ENCODE assay signal across 15 cellular contexts in the genomic region with DNA sequence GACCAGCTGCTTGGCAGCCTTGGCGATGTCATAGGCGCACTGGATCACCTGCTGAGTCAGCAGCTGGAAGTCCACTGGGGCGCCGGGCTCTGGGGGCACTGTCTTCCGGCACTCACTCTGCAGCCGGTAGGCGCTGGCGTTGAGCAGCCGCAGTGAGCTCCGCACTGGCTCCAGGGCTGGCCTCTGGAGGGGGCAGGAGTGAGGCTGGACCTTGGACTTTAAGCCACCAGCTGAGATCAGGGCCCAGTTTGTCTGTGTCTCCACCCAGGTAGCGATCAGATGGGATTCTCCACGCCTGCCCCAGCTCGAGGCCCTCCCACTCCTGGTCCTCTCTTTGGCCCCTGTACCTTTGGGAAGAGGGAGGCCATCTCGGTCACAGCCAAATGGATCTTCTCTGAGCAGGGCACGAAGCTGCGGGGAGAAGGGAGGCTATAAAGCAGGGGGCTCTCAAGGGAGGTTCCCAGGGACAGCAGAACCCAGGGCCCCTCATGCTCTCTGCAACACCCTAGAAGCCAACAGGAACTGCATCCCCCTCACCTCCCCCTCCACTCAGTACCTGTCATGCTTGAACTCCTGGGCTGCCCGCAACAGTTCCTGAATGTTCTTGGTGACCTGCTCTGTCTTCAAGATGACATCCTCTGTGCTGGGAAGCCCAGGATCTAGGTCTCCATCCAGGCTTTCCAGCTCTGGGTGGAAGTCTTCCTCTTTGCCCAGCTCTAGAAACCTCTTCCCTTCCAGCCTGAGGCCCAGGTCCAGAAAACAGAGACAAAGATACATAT. TPM values are rescaled to one million over a fixed set of nuclear protein-coding genes. Genes with fewer than 3 reads are reported as not detected.
DNase-seq lines count a peak whose midpoint lies in the region; ATAC-seq and TF ChIP-seq lines count a peak whose summit lies in the region.
"Had no signal": no experiment of that assay in that cellular context is flagged by ENCODE, and none has a peak within 500 bp of the region (broad histone marks: within the 10 kb centered on the region; RNA-seq: fewer than 3 reads in every experiment).

No MANE protein-coding gene starts in this region.

- no peak for DNase-seq in CD14-positive monocyte (ENCODE audit: low spot score)
- peak; percentile 27 for DNase-seq in activated naive CD8-positive, alpha-beta T cell treated with anti-CD3 and anti-CD28 coated beads, Interleukin-2, amount 10 ng/mL, durations not matched to agents 7 days and 5 days
- DNase-seq in mucosa of gallbladder (ENCODE audit: low spot score): peak; percentile 80
- DNase-seq in GM23338 (ENCODE audit: low spot score): no peak
- DNase-seq in GM10248 (ENCODE audit: extremely low spot score): no peak
- no peak for DNase-seq in activated CD4-positive, alpha-beta T cell treated with anti-CD3 and anti-CD28 coated beads, Interleukin-2, amount 10 ng/mL, durations not matched to agents 24 days and 14 days
- DNase-seq in NCI-H2107 treated with DMSO at 0.1 percent for 48 hours (lab: John Stamatoyannopoulos, UW; ENCODE audit: unreplicated experiment): no peak
- DNase-seq: GDM1, kidney glomerular epithelial cell, MV-4-11 had no signal

- no peaks in the 10 kb centered on the region for H3K9me2 ChIP-seq in GM23338 (ENCODE audit: insufficient read depth)

- H3K27me3 Mint-ChIP-seq in CD14-positive monocyte (ENCODE audit: low read depth in 3 of 3) (peaks cover 0 to 2% (median 0%) of the 10 kb centered on the region in 3 donors), GM23338 (ENCODE audit: insufficient read depth, low read depth, poor library complexity) (peaks cover 14% of the 10 kb centered on the region)
- no peaks in the 10 kb centered on the region for H3K27me3 Mint-ChIP-seq in activated naive CD8-positive, alpha-beta T cell treated with anti-CD3 and anti-CD28 coated beads, Interleukin-2, amount 10 ng/mL, durations not matched to agents 7 days and 5 days
- H3K27me3 Mint-ChIP-seq in activated CD4-positive, alpha-beta T cell treated with anti-CD3 and anti-CD28 coated beads, Interleukin-2, amount 10 ng/mL, durations not matched to agents 24 days and 14 days: no peaks in the 10 kb centered on the region
- H3K27me3 Mint-ChIP-seq: activated B cell treated with CpG ODN at 0.5 μM for 24 hours; natural killer cell treated with Interleukin-12 subunit alpha and Interleukin-12 subunit beta and Interleukin-15 and Interleukin-18, amount 100 ng/mL, for 72 hours had no signal

- no peak overlapping the region for H2AFZ ChIP-seq in GM23338

- H3K27ac Mint-ChIP-seq in CD14-positive monocyte (peak overlapping the region in 4 of 7 donors; percentile 38 to 48 (median 44)), GM23338 (no peak overlapping the region)
- H3K27ac Mint-ChIP-seq in activated naive CD8-positive, alpha-beta T cell treated with anti-CD3 and anti-CD28 coated beads, Interleukin-2, amount 10 ng/mL, durations not matched to agents 7 days and 5 days: no peak overlapping the region
- H3K27ac Mint-ChIP-seq in activated CD4-positive, alpha-beta T cell treated with anti-CD3 and anti-CD28 coated beads, Interleukin-2, amount 10 ng/mL, durations not matched to agents 24 days and 14 days: no peak overlapping the region
- H3K27ac Mint-ChIP-seq: activated B cell treated with CpG ODN at 0.5 μM for 24 hours; natural killer cell treated with Interleukin-12 subunit alpha and Interleukin-12 subunit beta and Interleukin-15 and Interleukin-18, amount 100 ng/mL, for 72 hours had no signal

- H3K9me3 Mint-ChIP-seq in CD14-positive monocyte (no peaks in the 10 kb centered on the region), GM23338 (no peaks in the 10 kb centered on the region)
- H3K9me3 Mint-ChIP-seq in activated naive CD8-positive, alpha-beta T cell treated with anti-CD3 and anti-CD28 coated beads, Interleukin-2, amount 10 ng/mL, durations not matched to agents 7 days and 5 days: no peaks in the 10 kb centered on the region
- no peaks in the 10 kb centered on the region for H3K9me3 Mint-ChIP-seq in activated CD4-positive, alpha-beta T cell treated with anti-CD3 and anti-CD28 coated beads, Interleukin-2, amount 10 ng/mL, durations not matched to agents 24 days and 14 days
- H3K9me3 Mint-ChIP-seq: activated B cell treated with CpG ODN at 0.5 μM for 24 hours; natural killer cell treated with Interleukin-12 subunit alpha and Interleukin-12 subunit beta and Interleukin-15 and Interleukin-18, amount 100 ng/mL, for 72 hours had no signal

- H3K4me3 ChIP-seq in GM23338: no peak overlapping the region
- H3K4me3 ChIP-seq: breast epithelium had no signal

- no peaks in the 10 kb centered on the region; the same call in 1 of the 2 replicates for H3K36me3 ChIP-seq in GM23338 (ENCODE audit: insufficient read depth)

- 0 out of 2 replicates have a peak, but pooled peaks cover 10% of the 10 kb centered on the region for H3K27me3 ChIP-seq in GM23338 (ENCODE audit: insufficient read depth)
- H3K27me3 ChIP-seq: breast epithelium had no signal

- H3K4me2 ChIP-seq in GM23338: no peak overlapping the region

- peak overlapping the region; percentile 60 for H3K27ac ChIP-seq in 22Rv1
- no peak overlapping the region for H3K27ac ChIP-seq in GM23338 (ENCODE audit: low read depth)
- H3K27ac ChIP-seq: breast epithelium had no signal

- intact Hi-C loops in CD14-positive monocyte (cut with micrococcal nuclease): no loop called here
- intact Hi-C loops in activated CD4-positive, alpha-beta T cell treated with anti-CD3 and anti-CD28 coated beads, Interleukin-2, amount 10 ng/mL, durations not matched to agents 24 days and 14 days (cut with micrococcal nuclease): no loop called here

- TF ChIP-seq CTCF in 22Rv1 (IDR thresholded peaks at IDR 0.05) (no peak), CD14-positive monocyte (IDR thresholded peaks at IDR 0.05) (no peak), GM23338 (conservative IDR thresholded peaks at IDR 0.05; ENCODE audit: low read depth in 2 of 2) (no peak), GM10248 (IDR thresholded peaks at IDR 0.05; ENCODE audit: control extremely low read depth, extremely low read depth, low read depth, missing control alignments) (no peak)

- no peak for ATAC-seq in activated naive CD8-positive, alpha-beta T cell treated with anti-CD3 and anti-CD28 coated beads, Interleukin-2, amount 10 ng/mL, durations not matched to agents 7 days and 5 days (ENCODE audit: low read depth)
- no peak for ATAC-seq in GM23338
- ATAC-seq: natural killer cell treated with Interleukin-12 subunit alpha and Interleukin-12 subunit beta and Interleukin-15 and Interleukin-18, amount 100 ng/mL, for 72 hours; SK-N-SH treated with all-trans-retinoic acid at 6 μM for 48 hours had no signal

- H3K79me2 ChIP-seq in GM23338 (replicated peaks; ENCODE audit: insufficient read depth): no peaks in the 10 kb centered on the region

- no peaks in the 10 kb centered on the region for H3K4me1 ChIP-seq in GM23338 (ENCODE audit: insufficient read depth)

- H3K36me3 Mint-ChIP-seq in CD14-positive monocyte: peaks cover 57 to 79% of the 10 kb centered on the region in 2 donors
- peaks cover 11% of the 10 kb centered on the region for H3K36me3 Mint-ChIP-seq in activated naive CD8-positive, alpha-beta T cell treated with anti-CD3 and anti-CD28 coated beads, Interleukin-2, amount 10 ng/mL, durations not matched to agents 7 days and 5 days
- peaks cover 21% of the 10 kb centered on the region for H3K36me3 Mint-ChIP-seq in GM23338 (ENCODE audit: low read depth)
- peaks cover 46% of the 10 kb centered on the region for H3K36me3 Mint-ChIP-seq in activated CD4-positive, alpha-beta T cell treated with anti-CD3 and anti-CD28 coated beads, Interleukin-2, amount 10 ng/mL, durations not matched to agents 24 days and 14 days (ENCODE audit: low read depth)
- H3K36me3 Mint-ChIP-seq: natural killer cell treated with Interleukin-12 subunit alpha and Interleukin-12 subunit beta and Interleukin-15 and Interleukin-18, amount 100 ng/mL, for 72 hours had no signal

- H3K4me3 Mint-ChIP-seq in CD14-positive monocyte (no peak overlapping the region), GM23338 (no peak overlapping the region)
- no peak overlapping the region for H3K4me3 Mint-ChIP-seq in activated naive CD8-positive, alpha-beta T cell treated with anti-CD3 and anti-CD28 coated beads, Interleukin-2, amount 10 ng/mL, durations not matched to agents 7 days and 5 days
- no peak overlapping the region for H3K4me3 Mint-ChIP-seq in activated CD4-positive, alpha-beta T cell treated with anti-CD3 and anti-CD28 coated beads, Interleukin-2, amount 10 ng/mL, durations not matched to agents 24 days and 14 days
- H3K4me3 Mint-ChIP-seq: activated B cell treated with CpG ODN at 0.5 μM for 24 hours; natural killer cell treated with Interleukin-12 subunit alpha and Interleukin-12 subunit beta and Interleukin-15 and Interleukin-18, amount 100 ng/mL, for 72 hours had no signal

- H3K4me1 Mint-ChIP-seq in CD14-positive monocyte: peaks cover 7% of the 10 kb centered on the region
- peaks cover 6% of the 10 kb centered on the region for H3K4me1 Mint-ChIP-seq in activated naive CD8-positive, alpha-beta T cell treated with anti-CD3 and anti-CD28 coated beads, Interleukin-2, amount 10 ng/mL, durations not matched to agents 7 days and 5 days
- peaks cover 10% of the 10 kb centered on the region; the same call in 2 of the 3 replicates for H3K4me1 Mint-ChIP-seq in GM23338
- H3K4me1 Mint-ChIP-seq in activated CD4-positive, alpha-beta T cell treated with anti-CD3 and anti-CD28 coated beads, Interleukin-2, amount 10 ng/mL, durations not matched to agents 24 days and 14 days: peaks cover 4% of the 10 kb centered on the region

- peaks cover 4% of the 10 kb centered on the region; the same call in 1 of the 2 replicates for H4K20me1 ChIP-seq in GM23338 (replicated peaks; ENCODE audit: insufficient read depth)

- CTCF ChIA-PET in GM10248 (lab: Yijun Ruan, JAX): interaction anchor here (0.7 to 14.3 kb wide), 9 partner anchors 9 to 444 kb away, joined by 3 to 172 read pairs (median 5); partner anchors contain the start of genes ANKRD13B and GIT1

- 0 out of 2 replicates have a peak, but pooled peaks cover 10% of the 10 kb centered on the region for H3F3A ChIP-seq in GM23338 (replicated peaks; ENCODE audit: low read depth)

- POLR2A ChIA-PET in activated naive CD8-positive, alpha-beta T cell treated with anti-CD3 and anti-CD28 coated beads, Interleukin-2, amount 10 ng/mL, durations not matched to agents 7 days and 5 days (lab: Charles Lee): interaction anchor here (1.3 kb wide), 1 partner anchor 13 kb away, joined by 5 read pairs; no protein-coding TSS in a partner anchor
- POLR2A ChIA-PET in GM10248 (lab: Yijun Ruan, JAX): interaction anchor here (1.0 kb wide), 1 partner anchor 8 kb away, joined by 3 read pairs; the partner anchor contains the start of gene ABHD15

RNA-seq across cellular contexts. Expression of gene TP53I13, which starts 6.4 kb away (rescaled TPM):
- polyA plus RNA-seq in CD14-positive monocyte: 10 to 100 TPM in 1 of 2 donors, 1 to 10 TPM in 1; 9.4 to 14.4 TPM
- 100 to 1,000 TPM; 154 to 155 TPM for total RNA-seq in activated naive CD8-positive, alpha-beta T cell treated with anti-CD3 and anti-CD28 coated beads, Interleukin-2, amount 10 ng/mL, durations not matched to agents 7 days and 5 days
- total RNA-seq in mucosa of gallbladder: 109 TPM
- total RNA-seq in GM23338 (2014; rRNA removed; shearing (Covaris generic)): 28.6 and 38.9 TPM in 2 replicates
- polyA plus RNA-seq in GM23338 (2016; fragmentation: Nextera tagmentation; extraction: Ambion mirVana): 21.0 and 21.4 TPM in 2 replicates
- 69.7 and 77.9 TPM in 2 replicates for total RNA-seq in activated CD4-positive, alpha-beta T cell treated with anti-CD3 and anti-CD28 coated beads, Interleukin-2, amount 10 ng/mL, durations not matched to agents 24 days and 14 days

RNA-seq across cellular contexts. Expression of gene ABHD15, which starts 8.1 kb away (rescaled TPM):
- 1 to 10 TPM; 3.1 to 3.6 TPM for polyA plus RNA-seq in CD14-positive monocyte
- total RNA-seq in activated naive CD8-positive, alpha-beta T cell treated with anti-CD3 and anti-CD28 coated beads, Interleukin-2, amount 10 ng/mL, durations not matched to agents 7 days and 5 days: 10 to 100 TPM; 20.0 to 20.4 TPM
- total RNA-seq in mucosa of gallbladder: 23.7 TPM
- 2.5 and 2.6 TPM in 2 replicates for total RNA-seq in GM23338 (2014; rRNA removed; shearing (Covaris generic))
- polyA plus RNA-seq in GM23338 (2016; fragmentation: Nextera tagmentation; extraction: Ambion mirVana): 0.27 and 0.92 TPM in 2 replicates
- total RNA-seq in activated CD4-positive, alpha-beta T cell treated with anti-CD3 and anti-CD28 coated beads, Interleukin-2, amount 10 ng/mL, durations not matched to agents 24 days and 14 days: 20.0 and 20.1 TPM in 2 replicates

RNA-seq across cellular contexts. Expression of gene GIT1, which starts 14.5 kb away (rescaled TPM):
- 1 to 10 TPM; 3.1 to 4.4 TPM for polyA plus RNA-seq in CD14-positive monocyte
- 10 to 100 TPM; 73.3 to 73.4 TPM for total RNA-seq in activated naive CD8-positive, alpha-beta T cell treated with anti-CD3 and anti-CD28 coated beads, Interleukin-2, amount 10 ng/mL, durations not matched to agents 7 days and 5 days
- total RNA-seq in mucosa of gallbladder: 56.1 TPM
- 48.2 and 60.9 TPM in 2 replicates for total RNA-seq in GM23338 (2014; rRNA removed; shearing (Covaris generic))
- 15.9 and 16.2 TPM in 2 replicates for polyA plus RNA-seq in GM23338 (2016; fragmentation: Nextera tagmentation; extraction: Ambion mirVana)
- total RNA-seq in activated CD4-positive, alpha-beta T cell treated with anti-CD3 and anti-CD28 coated beads, Interleukin-2, amount 10 ng/mL, durations not matched to agents 24 days and 14 days: 91.3 and 91.4 TPM in 2 replicates

RNA-seq across cellular contexts. Expression of gene ANKRD13B, which starts 18.0 kb away (rescaled TPM):
- polyA plus RNA-seq in CD14-positive monocyte: not detected
- 1 to 10 TPM; 6.0 to 7.9 TPM for total RNA-seq in activated naive CD8-positive, alpha-beta T cell treated with anti-CD3 and anti-CD28 coated beads, Interleukin-2, amount 10 ng/mL, durations not matched to agents 7 days and 5 days
- total RNA-seq in mucosa of gallbladder: 13.4 TPM
- total RNA-seq in GM23338 (2014; rRNA removed; shearing (Covaris generic)): 55.0 and 57.4 TPM in 2 replicates
- polyA plus RNA-seq in GM23338 (2016; fragmentation: Nextera tagmentation; extraction: Ambion mirVana): 8.2 and 9.6 TPM in 2 replicates
- 43.1 and 49.8 TPM in 2 replicates for total RNA-seq in activated CD4-positive, alpha-beta T cell treated with anti-CD3 and anti-CD28 coated beads, Interleukin-2, amount 10 ng/mL, durations not matched to agents 24 days and 14 days

RNA-seq across cellular contexts. Expression of gene CORO6, which starts 47.8 kb away (rescaled TPM):
- polyA plus RNA-seq in CD14-positive monocyte: not detected
- total RNA-seq in activated naive CD8-positive, alpha-beta T cell treated with anti-CD3 and anti-CD28 coated beads, Interleukin-2, amount 10 ng/mL, durations not matched to agents 7 days and 5 days: 1 to 10 TPM; 8.2 to 9.0 TPM
- 12.9 TPM for total RNA-seq in mucosa of gallbladder
- 5.0 and 5.2 TPM in 2 replicates for total RNA-seq in GM23338 (2014; rRNA removed; shearing (Covaris generic))
- polyA plus RNA-seq in GM23338 (2016; fragmentation: Nextera tagmentation; extraction: Ambion mirVana): 2.5 and 2.6 TPM in 2 replicates
- 5.6 and 6.4 TPM in 2 replicates for total RNA-seq in activated CD4-positive, alpha-beta T cell treated with anti-CD3 and anti-CD28 coated beads, Interleukin-2, amount 10 ng/mL, durations not matched to agents 24 days and 14 days

Comparison
In these comparisons a context has a peak if more than half of its experiments do, and no peak if none do; other contexts are left out.
1. DNase-seq: peak in activated naive CD8-positive, alpha-beta T cell treated with anti-CD3 and anti-CD28 coated beads, Interleukin-2, amount 10 ng/mL, durations not matched to agents 7 days and 5 days (single experiment) and mucosa of gallbladder (single experiment); none in CD14-positive monocyte (single experiment), GM23338 (single experiment), GM10248 (single experiment), activated CD4-positive, alpha-beta T cell treated with anti-CD3 and anti-CD28 coated beads, Interleukin-2, amount 10 ng/mL, durations not matched to agents 24 days and 14 days (single experiment) and NCI-H2107 treated with DMSO at 0.1 percent for 48 hours (single experiment).
2. H3K27ac Mint-ChIP-seq: peak in CD14-positive monocyte (4 of 7); none in activated naive CD8-positive, alpha-beta T cell treated with anti-CD3 and anti-CD28 coated beads, Interleukin-2, amount 10 ng/mL, durations not matched to agents 7 days and 5 days (single experiment), GM23338 (single experiment) and activated CD4-positive, alpha-beta T cell treated with anti-CD3 and anti-CD28 coated beads, Interleukin-2, amount 10 ng/mL, durations not matched to agents 24 days and 14 days (single experiment).